17 cellular contexts compared by ENCODE assay signal in genomic region chr16:26457061-26457460, GRCh38.
DNase-seq lines count a peak whose midpoint lies in the region; TF ChIP-seq lines count a peak whose summit lies in the region.
"Had no signal": no experiment of that assay in that cellular context is flagged by ENCODE, and none has a peak within 500 bp of the region (broad histone marks: within the 10 kb centered on the region; RNA-seq: fewer than 3 reads in every experiment).

No MANE protein-coding gene starts in this region.

- no peaks in the 10 kb centered on the region for H3K27me3 ChIP-seq in PC-9 (ENCODE audit: insufficient read depth, low read depth)
- H3K27me3 ChIP-seq: BE2C; BLaER1 treated with 17β-estradiol and CSF1 and Interleukin-3, amounts not matched to agents 10 nM and 100 nM had no signal

- H3K4me3 ChIP-seq in PC-9 = no peak overlapping the region
- H3K4me3 ChIP-seq: BLaER1 treated with 17β-estradiol and CSF1 and Interleukin-3, amounts not matched to agents 10 nM and 100 nM; HAP-1 had no signal

- H4K20me1 ChIP-seq in PC-9 (ENCODE audit: insufficient read depth) = no peaks in the 10 kb centered on the region
- H4K20me1 ChIP-seq: BLaER1 treated with 17β-estradiol and CSF1 and Interleukin-3, amounts not matched to agents 10 nM and 100 nM had no signal

- no TSS peak for BruUV-seq in PC-9 (replicated peaks; lab: Mats Ljungman, UMichigan)

- TF ChIP-seq CTCF in PC-9 (conservative IDR thresholded peaks at IDR 0.05) = no peak

- CTCF ChIA-PET in PC-9 (lab: Charles Lee) = no interaction called here

- DNase-seq in Ammon's horn (ENCODE audit: low spot score) = peak; percentile 40
- no peak for DNase-seq in PC-9
- peak; percentile 3 for DNase-seq in occipital lobe (lab: John Stamatoyannopoulos, UW)
- no peak for DNase-seq in HPDE6-E6E7 (ENCODE audit: extremely low spot score)
- DNase-seq in activated naive CD8-positive, alpha-beta T cell treated with anti-CD3 and anti-CD28 coated beads for 36 hours = no peak
- no peak for DNase-seq in DMS 273 (lab: John Stamatoyannopoulos, UW; ENCODE audit: unreplicated experiment)
- DNase-seq: BE2C; Calu3; CD4-positive, alpha-beta T cell; COR-L47; DMS153; DND-41; GOT3; HFFc6 had no signal

- no peak overlapping the region for H3K27ac ChIP-seq in PC-9
- H3K27ac ChIP-seq: BLaER1 treated with 17β-estradiol and CSF1 and Interleukin-3, amounts not matched to agents 10 nM and 100 nM had no signal

- H3K36me3 Mint-ChIP-seq in activated naive CD8-positive, alpha-beta T cell treated with anti-CD3 and anti-CD28 coated beads for 36 hours = no peaks in the 10 kb centered on the region
- H3K36me3 Mint-ChIP-seq: CD14-positive monocyte had no signal

- H3K27me3 Mint-ChIP-seq in activated naive CD8-positive, alpha-beta T cell treated with anti-CD3 and anti-CD28 coated beads for 36 hours = peaks cover 23% of the 10 kb centered on the region

- no peak overlapping the region for H3K4me2 ChIP-seq in PC-9
- H3K4me2 ChIP-seq: BLaER1 treated with 17β-estradiol and CSF1 and Interleukin-3, amounts not matched to agents 10 nM and 100 nM had no signal

- no peak overlapping the region for H3K4me3 Mint-ChIP-seq in activated naive CD8-positive, alpha-beta T cell treated with anti-CD3 and anti-CD28 coated beads for 36 hours
- H3K4me3 Mint-ChIP-seq: CD14-positive monocyte; CD4-positive, alpha-beta T cell; HFFc6 had no signal

- H3F3A ChIP-seq in PC-9 (ENCODE audit: insufficient read depth, low read depth) = no peaks in the 10 kb centered on the region

- H3K4me1 Mint-ChIP-seq in activated naive CD8-positive, alpha-beta T cell treated with anti-CD3 and anti-CD28 coated beads for 36 hours = peaks cover 3% of the 10 kb centered on the region
- H3K4me1 Mint-ChIP-seq: CD14-positive monocyte had no signal

- no peaks in the 10 kb centered on the region for H3K79me2 ChIP-seq in PC-9 (ENCODE audit: low read depth)

- H2AFZ ChIP-seq in PC-9 = peak overlapping the region; percentile 52; the same call in 1 of the 2 replicates

- peaks cover 3% of the 10 kb centered on the region for H3K9me3 Mint-ChIP-seq in activated naive CD8-positive, alpha-beta T cell treated with anti-CD3 and anti-CD28 coated beads for 36 hours

- H3K4me1 ChIP-seq in PC-9 (replicated peaks; ENCODE audit: insufficient read depth) = no peaks in the 10 kb centered on the region
- H3K4me1 ChIP-seq: BE2C; BLaER1 treated with 17β-estradiol and CSF1 and Interleukin-3, amounts not matched to agents 10 nM and 100 nM; HAP-1 had no signal

- no peak overlapping the region for H3K27ac Mint-ChIP-seq in activated naive CD8-positive, alpha-beta T cell treated with anti-CD3 and anti-CD28 coated beads for 36 hours
- H3K27ac Mint-ChIP-seq: CD14-positive monocyte; CD4-positive, alpha-beta T cell; HFFc6 had no signal

- POLR2A ChIA-PET in PC-9 (lab: Charles Lee; ENCODE audit: unreplicated experiment) = no interaction called here

- H3K9me3 ChIP-seq in PC-9 (ENCODE audit: insufficient read depth, low read depth) = 0 out of 2 replicates have a peak, but pooled peaks cover 8% of the 10 kb centered on the region
- H3K9me3 ChIP-seq: BE2C, HAP-1 had no signal

- intact Hi-C loops in PC-9 (cut with micrococcal nuclease; ENCODE audit: unreplicated experiment) = no loop called here

- no peaks in the 10 kb centered on the region for H3K9me2 ChIP-seq in PC-9 (ENCODE audit: insufficient read depth)

- no peaks in the 10 kb centered on the region for H3K36me3 ChIP-seq in PC-9 (ENCODE audit: low read depth)
- H3K36me3 ChIP-seq: BE2C; BLaER1 treated with 17β-estradiol and CSF1 and Interleukin-3, amounts not matched to agents 10 nM and 100 nM; HAP-1 had no signal

Comparison
In these comparisons a context has a peak if more than half of its experiments do, and no peak if none do; other contexts are left out.
1. DNase-seq: peak in Ammon's horn (single experiment) and occipital lobe (single experiment); none in PC-9 (0 of 2), HPDE6-E6E7 (single experiment), activated naive CD8-positive, alpha-beta T cell treated with anti-CD3 and anti-CD28 coated beads for 36 hours (single experiment) and DMS 273 (single experiment).